Comparison of ENCODE assay signal across 8 cellular contexts in genomic region chr19:39408392-39409206, GRCh38. TPM values are rescaled to one million over a fixed set of nuclear protein-coding genes. Genes with fewer than 3 reads are reported as not detected.
DNase-seq lines count a peak whose midpoint lies in the region; ATAC-seq, FAIRE-seq and TF ChIP-seq lines count a peak whose summit lies in the region.

No MANE protein-coding gene starts in this region.

- H3K36me3 ChIP-seq in GM06990 (ENCODE audit: control insufficient read depth, insufficient read depth, low read length) (peaks cover 12% of the 10 kb centered on the region), suprapubic skin (peaks cover 22% of the 10 kb centered on the region)

- H3K36me3 Mint-ChIP-seq in activated naive CD8-positive, alpha-beta T cell treated with anti-CD3 and anti-CD28 coated beads, Interleukin-2, amount 50 U/mL, for 24 hours (ENCODE audit: low read depth), result peaks cover 17% of the 10 kb centered on the region

- H3K9me3 ChIP-seq in suprapubic skin, result no peaks in the 10 kb centered on the region

- H3K27me3 Mint-ChIP-seq in activated naive CD8-positive, alpha-beta T cell treated with anti-CD3 and anti-CD28 coated beads, Interleukin-2, amount 50 U/mL, for 24 hours, result peaks cover 2% of the 10 kb centered on the region

- peak overlapping the region; percentile 100 for H3K27ac ChIP-seq in suprapubic skin

- peak overlapping the region; percentile 92 for H3K27ac Mint-ChIP-seq in activated naive CD8-positive, alpha-beta T cell treated with anti-CD3 and anti-CD28 coated beads, Interleukin-2, amount 50 U/mL, for 24 hours

- peaks cover 53% of the 10 kb centered on the region for H3K4me1 ChIP-seq in suprapubic skin

- no peak for FAIRE-seq in HTR-8/SVneo (lab: Jason Lieb, UNC)

- H3K4me1 Mint-ChIP-seq in activated naive CD8-positive, alpha-beta T cell treated with anti-CD3 and anti-CD28 coated beads, Interleukin-2, amount 50 U/mL, for 24 hours, result peaks cover 59% of the 10 kb centered on the region

- 2% methylated on average over 20 of the region's 20 CpGs for WGBS in suprapubic skin

- H3K4me3 Mint-ChIP-seq in activated naive CD8-positive, alpha-beta T cell treated with anti-CD3 and anti-CD28 coated beads, Interleukin-2, amount 50 U/mL, for 24 hours, result peak overlapping the region; percentile 86

- TF ChIP-seq EP300 in suprapubic skin (IDR thresholded peaks at IDR 0.05), result no peak

- H3K4me3 ChIP-seq in GM06990 (replicated peaks; ENCODE audit: low read depth, low read length) (peak overlapping the region; percentile 91), suprapubic skin (peak overlapping the region; percentile 93)

- no peaks in the 10 kb centered on the region for H3K9me3 Mint-ChIP-seq in activated naive CD8-positive, alpha-beta T cell treated with anti-CD3 and anti-CD28 coated beads, Interleukin-2, amount 50 U/mL, for 24 hours

- H3K27me3 ChIP-seq in GM06990 (replicated peaks; ENCODE audit: control insufficient read depth, insufficient read depth, low read length), result no peaks in the 10 kb centered on the region
- no peaks in the 10 kb centered on the region for H3K27me3 ChIP-seq in suprapubic skin

- TF ChIP-seq POLR2A in suprapubic skin (IDR thresholded peaks at IDR 0.05), result peak; percentile 8 to 60
- TF ChIP-seq POLR2A in GM18505 (IDR thresholded peaks at IDR 0.05; ENCODE audit: borderline replicate concordance, extremely low read depth, insufficient read depth, insufficient read length), result no peak

- no peak for ATAC-seq in activated naive CD8-positive, alpha-beta T cell treated with anti-CD3 and anti-CD28 coated beads, Interleukin-2, amount 50 U/mL, for 24 hours
- no peak for ATAC-seq in GM18505 (IDR thresholded peaks at IDR 0.05; ENCODE audit: unreplicated experiment)

- no peak for TF ChIP-seq CTCF in GM06990 (IDR thresholded peaks at IDR 0.05; ENCODE audit: insufficient read depth, low read length, poor library complexity, severe bottlenecking)
- TF ChIP-seq CTCF in suprapubic skin (IDR thresholded peaks at IDR 0.05), result no peak

- DNase-seq in GM06990 (ENCODE audit: extremely low read depth, insufficient read length) (no peak), NCI-H2029 treated with DMSO at 0.1 percent for 48 hours (lab: John Stamatoyannopoulos, UW) (peak; percentile 40), iris pigment epithelial cell (ENCODE audit: low read depth) (peak; percentile 46), suprapubic skin (ENCODE audit: low spot score in 2 of 2) (no peak), NCI-H2107 (lab: John Stamatoyannopoulos, UW) (no peak), HTR-8/SVneo (ENCODE audit: insufficient read length, low spot score) (no peak)
- no peak for DNase-seq in activated naive CD8-positive, alpha-beta T cell treated with anti-CD3 and anti-CD28 coated beads, Interleukin-2, amount 50 U/mL, for 24 hours

RNA-seq across cellular contexts. Expression of gene ZFP36, which starts 2.0 kb away (rescaled TPM):
- 100 to 1,000 TPM; 426 to 850 (median 540) TPM for total RNA-seq in suprapubic skin

RNA-seq across cellular contexts. Expression of gene PLEKHG2, which starts 3.9 kb away (rescaled TPM):
- total RNA-seq in suprapubic skin, result 10 to 100 TPM in 1 of 4 donors, 1 to 10 TPM in 3; 6.4 to 29.9 (median 7.7) TPM

RNA-seq across cellular contexts. Expression of gene MED29, which starts 17.4 kb away (rescaled TPM):
- 10 to 100 TPM; 36.3 to 57.8 (median 48.0) TPM for total RNA-seq in suprapubic skin

RNA-seq across cellular contexts. Expression of gene PAF1, which starts 17.7 kb away (rescaled TPM):
- total RNA-seq in suprapubic skin, result 10 to 100 TPM; 24.8 to 42.4 (median 35.4) TPM

RNA-seq across cellular contexts. Expression of gene RPS16, which starts 27.1 kb away (rescaled TPM):
- total RNA-seq in suprapubic skin, result 1,000 to 10,000 TPM; 1,096 to 2,035 (median 1,787) TPM

Comparison
In these comparisons a context has a peak if more than half of its experiments do, and no peak if none do; other contexts are left out.
1. DNase-seq: peak in NCI-H2029 treated with DMSO at 0.1 percent for 48 hours (single experiment) and iris pigment epithelial cell (single experiment); none in GM06990 (single experiment), activated naive CD8-positive, alpha-beta T cell treated with anti-CD3 and anti-CD28 coated beads, Interleukin-2, amount 50 U/mL, for 24 hours (single experiment), suprapubic skin (0 of 2), NCI-H2107 (single experiment) and HTR-8/SVneo (single experiment).